In genomic region chr12:51871126-51871525, GRCh38 we compare ENCODE assay signal across 18 cellular contexts. TPM values are rescaled to one million over a fixed set of nuclear protein-coding genes. Genes with fewer than 3 reads are reported as not detected.
DNase-seq lines count a peak whose midpoint lies in the region; ATAC-seq and TF ChIP-seq lines count a peak whose summit lies in the region.
"Had no signal": no experiment of that assay in that cellular context is flagged by ENCODE, and none has a peak within 500 bp of the region (broad histone marks: within the 10 kb centered on the region; RNA-seq: fewer than 3 reads in every experiment).

No MANE protein-coding gene starts in this region.

- peaks cover 71% of the 10 kb centered on the region for H3K4me1 Mint-ChIP-seq in CD14-positive monocyte
- H3K4me1 Mint-ChIP-seq in WTC11 = peaks cover 63% of the 10 kb centered on the region

- DNase-seq in CD14-positive monocyte (ENCODE audit: low spot score) = peak; percentile 69
- peak; percentile 73 for DNase-seq in KBM-7
- DNase-seq in UCSD-AML1 (lab: John Stamatoyannopoulos, UW; ENCODE audit: unreplicated experiment) = peak; percentile 46
- peak; percentile 88 for DNase-seq in mesenteric fat pad (ENCODE audit: low spot score)
- no peak for DNase-seq in NCI-H1694 treated with DMSO at 0.1 percent for 48 hours (lab: John Stamatoyannopoulos, UW)
- no peak for DNase-seq in WTC11 (ENCODE audit: low spot score)
- DNase-seq: activated CD4-positive, alpha-beta T cell treated with anti-CD3 and anti-CD28 coated beads, Interleukin-2, amount 50 U/mL, for 1 hour; brain microvascular endothelial cell; IMR-90; NCI-H2029; PC-3; small intestine; T-helper 1 cell had no signal

- H3K27ac Mint-ChIP-seq in CD14-positive monocyte (peak overlapping the region in 4 of 7 donors; percentile 3 to 65 (median 57)), WTC11 (no peak overlapping the region)

- H3K36me3 Mint-ChIP-seq in CD14-positive monocyte = peaks cover 11 to 17% of the 10 kb centered on the region in 2 donors
- H3K36me3 Mint-ChIP-seq in WTC11 = no peaks in the 10 kb centered on the region

- CTCF ChIA-PET in WTC11 (lab: Charles Lee) = interaction anchor here (0.6 to 7.2 kb wide), 14 partner anchors 7 to 452 kb away, joined by 3 to 164 read pairs (median 6); partner anchors contain the start of genes ANKRD33, FIGNL2 and SLC4A8

- TF ChIP-seq CTCF in CD14-positive monocyte (IDR thresholded peaks at IDR 0.05) (peak; percentile 41), WTC11 (IDR thresholded peaks at IDR 0.05) (no peak)

- ATAC-seq in HG03521 (IDR thresholded peaks at IDR 0.05; ENCODE audit: unreplicated experiment) = no peak
- ATAC-seq in HG03457 (IDR thresholded peaks at IDR 0.05; ENCODE audit: unreplicated experiment) = no peak
- ATAC-seq in WTC11 = no peak
- ATAC-seq: PC-3 had no signal

- in situ Hi-C loops in KBM-7 (cut with MboI; ENCODE audit: low pct_unique_long_range_greater_than_20kb, low sequenced_read_pairs) = no loop called here

- H3K27me3 Mint-ChIP-seq in CD14-positive monocyte (ENCODE audit: low read depth in 3 of 3) = peaks cover 17 to 30% (median 27%) of the 10 kb centered on the region in 3 donors
- peaks cover 48% of the 10 kb centered on the region for H3K27me3 Mint-ChIP-seq in WTC11 (ENCODE audit: low read depth)

- POLR2A ChIA-PET in WTC11 (lab: Charles Lee) = interaction anchor here (1.1 kb wide), 1 partner anchor 22 kb away, joined by 3 read pairs; the partner anchor contains the start of gene FIGNL2

- H3K9me3 Mint-ChIP-seq in CD14-positive monocyte = peaks cover 0 to 4% (median 0%) of the 10 kb centered on the region in 7 donors
- H3K9me3 Mint-ChIP-seq in WTC11 = no peaks in the 10 kb centered on the region

- intact Hi-C loops in CD14-positive monocyte (cut with micrococcal nuclease) = loop anchor here (2.0 to 10.0 kb wide), 4 partner anchors 34 to 446 kb away; partner anchors contain the start of gene SLC4A8 (in 1 of the 2)

- peak overlapping the region in 1 of 2 donors; percentile 69 for H3K4me3 Mint-ChIP-seq in CD14-positive monocyte
- no peak overlapping the region for H3K4me3 Mint-ChIP-seq in WTC11

TF ChIP-seq in WTC11, 78 proteins besides CTCF, POLR2A, EP300 and RAD21 (continues in another document):
- no peak for TF ChIP-seq ERG (CRISPR knock-in tag; IDR thresholded peaks at IDR 0.05)
- TF ChIP-seq ZNF138 (CRISPR knock-in tag; conservative IDR thresholded peaks at IDR 0.05) = no peak
- TF ChIP-seq AR (CRISPR knock-in tag; IDR thresholded peaks at IDR 0.05) = no peak
- no peak for TF ChIP-seq MAX (CRISPR knock-in tag; IDR thresholded peaks at IDR 0.05)
- no peak for TF ChIP-seq ZNF532 (CRISPR knock-in tag; IDR thresholded peaks at IDR 0.05; ENCODE audit: borderline replicate concordance)
- TF ChIP-seq TP53 (CRISPR knock-in tag; IDR thresholded peaks at IDR 0.05) = no peak
- TF ChIP-seq ZNF232 (CRISPR knock-in tag; IDR thresholded peaks at IDR 0.05) = no peak
- TF ChIP-seq RORB (CRISPR knock-in tag; IDR thresholded peaks at IDR 0.05) = no peak
- TF ChIP-seq OVOL2 (CRISPR knock-in tag; IDR thresholded peaks at IDR 0.05; ENCODE audit: borderline replicate concordance) = no peak
- TF ChIP-seq, protein P1, sequence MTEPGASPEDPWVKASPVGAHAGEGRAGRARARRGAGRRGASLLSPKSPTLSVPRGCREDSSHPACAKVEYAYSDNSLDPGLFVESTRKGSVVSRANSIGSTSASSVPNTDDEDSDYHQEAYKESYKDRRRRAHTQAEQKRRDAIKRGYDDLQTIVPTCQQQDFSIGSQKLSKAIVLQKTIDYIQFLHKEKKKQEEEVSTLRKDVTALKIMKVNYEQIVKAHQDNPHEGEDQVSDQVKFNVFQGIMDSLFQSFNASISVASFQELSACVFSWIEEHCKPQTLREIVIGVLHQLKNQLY (CRISPR knock-in tag; IDR thresholded peaks at IDR 0.05) = no peak
- TF ChIP-seq, protein P2, sequence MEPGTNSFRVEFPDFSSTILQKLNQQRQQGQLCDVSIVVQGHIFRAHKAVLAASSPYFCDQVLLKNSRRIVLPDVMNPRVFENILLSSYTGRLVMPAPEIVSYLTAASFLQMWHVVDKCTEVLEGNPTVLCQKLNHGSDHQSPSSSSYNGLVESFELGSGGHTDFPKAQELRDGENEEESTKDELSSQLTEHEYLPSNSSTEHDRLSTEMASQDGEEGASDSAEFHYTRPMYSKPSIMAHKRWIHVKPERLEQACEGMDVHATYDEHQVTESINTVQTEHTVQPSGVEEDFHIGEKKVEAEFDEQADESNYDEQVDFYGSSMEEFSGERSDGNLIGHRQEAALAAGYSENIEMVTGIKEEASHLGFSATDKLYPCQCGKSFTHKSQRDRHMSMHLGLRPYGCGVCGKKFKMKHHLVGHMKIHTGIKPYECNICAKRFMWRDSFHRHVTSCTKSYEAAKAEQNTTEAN (CRISPR knock-in tag; IDR thresholded peaks at IDR 0.05) = no peak

RNA-seq across cellular contexts. Expression of gene ANKRD33, which starts 16.8 kb away (rescaled TPM):
- not detected for polyA plus RNA-seq in CD14-positive monocyte
- not detected for total RNA-seq in mesenteric fat pad
- total RNA-seq in WTC11 (2021) = 1.7 to 2.3 TPM (median 2.0 TPM) in 3 replicates
- total RNA-seq: frontal cortex, G401, PC-3 had no signal
- polyA plus RNA-seq: keratinocyte, small intestine had no signal

RNA-seq across cellular contexts. Expression of gene FIGNL2, which starts 22.6 kb away (rescaled TPM):
- polyA plus RNA-seq in CD14-positive monocyte = under 1 TPM in 1 of 2 donors, not detected in 1; 0.06 TPM
- total RNA-seq in mesenteric fat pad = 1.3 TPM
- 9.9 to 10.3 TPM (median 10.0 TPM) in 3 replicates for total RNA-seq in WTC11 (2021)
- total RNA-seq: PC-3 had no signal
- polyA plus RNA-seq: keratinocyte had no signal

RNA-seq across cellular contexts. Expression of gene ACVRL1, which starts 36.2 kb away (rescaled TPM):
- polyA plus RNA-seq in CD14-positive monocyte = 1 to 10 TPM; 1.5 to 2.0 TPM
- total RNA-seq in mesenteric fat pad = 85.2 TPM
- 0.64 to 1.5 TPM (median 0.98 TPM) in 3 replicates for total RNA-seq in WTC11 (2021)
- total RNA-seq: PC-3 had no signal
- polyA plus RNA-seq: keratinocyte had no signal

Comparison
In these comparisons a context has a peak if more than half of its experiments do, and no peak if none do; other contexts are left out.
1. DNase-seq: peak in CD14-positive monocyte (single experiment), KBM-7 (single experiment), UCSD-AML1 (single experiment) and mesenteric fat pad (single experiment); none in NCI-H1694 treated with DMSO at 0.1 percent for 48 hours (single experiment) and WTC11 (single experiment).
2. RNA of gene ACVRL1, which starts 36.2 kb away (total RNA-seq): 85.2 TPM in mesenteric fat pad (single experiment); 0.64 to 1.5 TPM in WTC11; every median in the first group is over 10 times any median in the second.